1 cellular context compared by ENCODE assay signal in the genomic region with DNA sequence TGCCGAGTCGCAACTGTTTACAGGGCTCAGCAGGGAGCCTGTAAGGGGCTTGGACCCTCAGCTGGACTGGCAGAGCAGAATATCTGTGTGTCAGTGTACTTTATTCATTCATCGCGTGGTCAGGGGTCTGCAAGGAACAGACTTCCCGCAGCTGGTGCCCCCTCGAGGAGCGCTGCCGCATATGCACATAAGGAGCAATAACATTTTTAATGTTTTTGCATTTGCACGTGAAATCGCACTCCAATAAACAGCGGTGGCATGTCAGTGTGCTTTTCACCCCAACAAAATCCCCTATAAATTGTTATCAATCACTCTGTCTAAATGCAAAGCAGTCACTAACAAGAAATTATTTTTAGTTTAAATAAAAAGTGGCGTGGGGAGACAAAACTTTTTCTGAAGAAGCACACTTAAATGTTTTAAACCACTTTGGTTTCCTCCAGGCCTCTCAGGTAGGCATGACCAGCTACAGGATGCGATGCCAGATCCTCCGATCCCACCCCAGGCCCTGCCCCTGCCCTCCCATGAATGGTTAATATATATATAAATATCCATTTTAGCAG.
TF ChIP-seq lines count a peak whose summit lies in the region.

No MANE protein-coding gene starts in this region.

TF ChIP-seq in GM12878, 131 proteins besides CTCF, POLR2A, EP300 and RAD21:
- no peak for TF ChIP-seq NFYA (IDR thresholded peaks at IDR 0.05; ENCODE audit: borderline replicate concordance, low read depth, low read length)
- peak; percentile 47 to 70 for TF ChIP-seq BHLHE40 (IDR thresholded peaks at IDR 0.05; ENCODE audit: borderline replicate concordance in 1 of 2, low read depth in 2 of 2, low read length in 1 of 2)
- no peak for TF ChIP-seq CHD1 (IDR thresholded peaks at IDR 0.05; ENCODE audit: low read depth, low read length)
- no peak for TF ChIP-seq E2F4 (IDR thresholded peaks at IDR 0.05; ENCODE audit: low read depth, low read length)
- no peak for TF ChIP-seq SP1 (IDR thresholded peaks at IDR 0.05; ENCODE audit: low read depth, low read length)
- TF ChIP-seq IKZF1 (conservative IDR thresholded peaks at IDR 0.05) = no peak
